Comparison of ENCODE assay signal across 8 cellular contexts in genomic region chr5:32707394-32707997, GRCh38. TPM values are rescaled to one million over a fixed set of nuclear protein-coding genes. Genes with fewer than 3 reads are reported as not detected.
DNase-seq lines count a peak whose midpoint lies in the region; ATAC-seq and TF ChIP-seq lines count a peak whose summit lies in the region.

No MANE protein-coding gene starts in this region.

- WGBS in heart left ventricle, 4 donors, result 31 to 41% (median 36%) methylated on average over 2 of the region's 2 CpGs

- no peak for TF ChIP-seq POLR2A in heart left ventricle (IDR thresholded peaks at IDR 0.05)

- no peak overlapping the region for H3K27ac ChIP-seq in heart left ventricle
- H3K27ac ChIP-seq in upper lobe of right lung, result no peak overlapping the region

- intact Hi-C loops in heart left ventricle (cut with DNase I) (loop anchor here in 9 of 10 donors (5.0 to 10.0 kb wide), 13 partner anchors 137 to 720 kb away; no protein-coding TSS in a partner anchor), cardiac septum (cut with DNase I) (loop anchor here (5.0 kb wide), 2 partner anchors 210 to 715 kb away; no protein-coding TSS in a partner anchor), upper lobe of right lung (cut with DNase I) (no loop called here)

- DNase-seq in heart left ventricle, result no peak
- DNase-seq in cardiac septum (ENCODE audit: low spot score), result no peak
- peak; percentile 33 for DNase-seq in RKO (ENCODE audit: low spot score)
- peak; percentile 58 for DNase-seq in fibroblast of pulmonary artery (ENCODE audit: low read depth)
- DNase-seq in upper lobe of right lung, result no peak
- DNase-seq in mucosa of gallbladder (ENCODE audit: low spot score), result no peak
- DNase-seq in NCI-H2029 treated with DMSO at 0.1 percent for 48 hours (lab: John Stamatoyannopoulos, UW), result no peak
- no peak for DNase-seq in activated T-cell treated with anti-CD3 and anti-CD28 coated beads, Interleukin-2, amount 50 U/mL, for 1 hour

- peaks cover 0 to 37% (median 0%) of the 10 kb centered on the region in 9 donors for H3K27me3 ChIP-seq in heart left ventricle
- peaks cover 8% of the 10 kb centered on the region for H3K27me3 ChIP-seq in upper lobe of right lung

- H3K36me3 ChIP-seq in heart left ventricle, result no peaks in the 10 kb centered on the region
- H3K36me3 ChIP-seq in upper lobe of right lung, result no peaks in the 10 kb centered on the region

- H3K4me1 ChIP-seq in heart left ventricle, result peaks cover 0 to 31% (median 6%) of the 10 kb centered on the region in 12 donors
- peaks cover 14% of the 10 kb centered on the region for H3K4me1 ChIP-seq in upper lobe of right lung

- TF ChIP-seq CTCF in heart left ventricle (IDR thresholded peaks at IDR 0.05), result peak; percentile 2 to 56 (median 46)
- TF ChIP-seq CTCF in fibroblast of pulmonary artery (IDR thresholded peaks at IDR 0.05; ENCODE audit: low read length, missing control alignments), result peak; percentile 58
- peak; percentile 49 for TF ChIP-seq CTCF in upper lobe of right lung (IDR thresholded peaks at IDR 0.05)

- ATAC-seq in heart left ventricle (no peak), upper lobe of right lung (no peak)

- H3K4me3 ChIP-seq in heart left ventricle (no peak overlapping the region), fibroblast of pulmonary artery (replicated peaks; ENCODE audit: low read depth, low read length) (no peak overlapping the region), upper lobe of right lung (no peak overlapping the region)

- H3K9me3 ChIP-seq in heart left ventricle (no peaks in the 10 kb centered on the region), upper lobe of right lung (no peaks in the 10 kb centered on the region)

RNA-seq across cellular contexts. Expression of gene NPR3, which starts 3.6 kb away (rescaled TPM):
- total RNA-seq in heart left ventricle (100 to 1,000 TPM in 3 of 9 donors, 10 to 100 TPM in 5, 1 to 10 TPM in 1; 8.8 to 127 (median 34.9) TPM), cardiac septum (44.6 TPM), upper lobe of right lung (87.2 TPM), mucosa of gallbladder (6.5 TPM)
- 10 to 100 TPM in 1 of 2 donors, 1 to 10 TPM in 1; 9.8 to 20.5 TPM for polyA plus RNA-seq in heart left ventricle

Comparison
In these comparisons a context has a peak if more than half of its experiments do, and no peak if none do; other contexts are left out.
1. DNase-seq: peak in RKO (single experiment) and fibroblast of pulmonary artery (single experiment); none in heart left ventricle (0 of 5), cardiac septum (single experiment), upper lobe of right lung (single experiment), mucosa of gallbladder (single experiment), NCI-H2029 treated with DMSO at 0.1 percent for 48 hours (single experiment) and activated T-cell treated with anti-CD3 and anti-CD28 coated beads, Interleukin-2, amount 50 U/mL, for 1 hour (single experiment).
2. Peak in every context shown above with its lines, with median percentiles within 50 percentile points of each other: CTCF ChIP-seq.